ENCODE assay signal across 18 cellular contexts in the genomic region with DNA sequence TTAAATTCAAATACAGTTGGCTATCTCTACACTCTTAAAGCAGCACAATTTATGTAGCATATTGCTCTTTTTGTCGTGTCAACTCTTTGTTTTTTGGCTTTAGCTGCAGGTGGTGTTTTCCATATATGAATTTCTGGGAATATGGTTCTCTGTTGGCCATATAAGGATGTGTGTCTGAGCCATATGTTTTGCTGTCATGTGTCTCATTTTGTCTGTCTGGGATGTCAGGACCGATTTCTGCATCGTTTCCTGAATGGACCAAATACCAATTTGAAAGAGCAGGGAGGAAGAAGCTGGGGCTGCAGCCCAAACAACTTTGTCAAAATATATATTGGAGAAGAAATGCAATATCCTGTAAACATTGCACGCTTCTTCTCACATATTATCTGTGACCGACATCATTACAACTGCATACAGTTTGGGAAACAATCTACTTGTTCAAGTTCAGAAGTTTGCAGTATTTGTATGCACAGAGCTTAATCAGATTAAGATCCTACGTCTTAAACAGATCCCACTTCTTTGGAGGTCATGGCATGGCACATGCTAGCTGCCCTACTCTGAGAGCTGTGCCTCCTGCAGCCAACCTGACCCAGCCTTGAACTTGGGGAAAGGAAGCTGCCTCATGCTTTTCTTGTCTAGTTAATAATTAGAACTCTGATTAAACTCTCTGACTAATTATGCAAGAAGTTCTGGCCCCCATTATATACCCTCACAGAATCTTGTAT. TPM values are rescaled to one million over a fixed set of nuclear protein-coding genes. Genes with fewer than 3 reads are reported as not detected.
DNase-seq lines count a peak whose midpoint lies in the region; ATAC-seq lines count a peak whose summit lies in the region.
"Had no signal": no experiment of that assay in that cellular context is flagged by ENCODE, and none has a peak within 500 bp of the region (broad histone marks: within the 10 kb centered on the region; RNA-seq: fewer than 3 reads in every experiment).

No MANE protein-coding gene starts in this region.

- peak overlapping the region; percentile 99 for H3K27ac Mint-ChIP-seq in activated T-cell treated with anti-CD3 and anti-CD28 coated beads, Interleukin-2, amount 50 U/mL, for 72 hours
- peak overlapping the region; percentile 84 for H3K27ac Mint-ChIP-seq in stimulated activated effector memory CD8-positive, alpha-beta T cell treated with anti-CD3 and anti-CD28 coated beads, Interleukin-12 subunit alpha, Interleukin-12 subunit beta, amount 100 ng/mL, for 72 hours

- DNase-seq in activated T-cell treated with anti-CD3 and anti-CD28 coated beads, Interleukin-2, amount 50 U/mL, for 4 hours, result no peak
- no peak for DNase-seq in activated T-cell treated with anti-CD3 and anti-CD28 coated beads for 4 hours
- peak; percentile 17 for DNase-seq in NCI-H69 (lab: John Stamatoyannopoulos, UW)
- no peak for DNase-seq in activated T-cell treated with anti-CD3 and anti-CD28 coated beads, Interleukin-2, amount 50 U/mL, for 72 hours
- no peak for DNase-seq in stimulated activated effector memory CD8-positive, alpha-beta T cell treated with anti-CD3 and anti-CD28 coated beads, Interleukin-12 subunit alpha, Interleukin-12 subunit beta, amount 100 ng/mL, for 72 hours (ENCODE audit: low spot score in 2 of 2)
- DNase-seq in Ammon's horn (ENCODE audit: low spot score), result no peak
- DNase-seq in AG20443 (ENCODE audit: low spot score), result no peak
- DNase-seq: activated CD4-positive, CD25-positive, alpha-beta regulatory T cell treated with anti-CD3 and anti-CD28 coated beads, Interleukin-2, amount 50 U/mL, for 72 hours; adrenal gland; GF-D8; H7; islet precursor cell; NCI-H1417; posterior cingulate gyrus had no signal

- ATAC-seq in activated T-cell treated with anti-CD3 and anti-CD28 coated beads, Interleukin-2, amount 50 U/mL, for 4 hours, result no peak
- ATAC-seq in activated T-cell treated with anti-CD3 and anti-CD28 coated beads, Interleukin-2, amount 50 U/mL, for 72 hours (replicated peaks in 1 of 2), result no peak
- ATAC-seq in stimulated activated effector memory CD8-positive, alpha-beta T cell treated with anti-CD3 and anti-CD28 coated beads, Interleukin-12 subunit alpha, Interleukin-12 subunit beta, amount 100 ng/mL, for 72 hours, result no peak
- no peak for ATAC-seq in GM18511 (IDR thresholded peaks at IDR 0.05; ENCODE audit: unreplicated experiment)
- ATAC-seq: gastroesophageal sphincter, SK-N-SH treated with all-trans-retinoic acid at 6 μM for 48 hours had no signal

- peaks cover 68% of the 10 kb centered on the region for H3K4me1 Mint-ChIP-seq in activated T-cell treated with anti-CD3 and anti-CD28 coated beads, Interleukin-2, amount 50 U/mL, for 4 hours (ENCODE audit: low read depth)
- peaks cover 72% of the 10 kb centered on the region for H3K4me1 Mint-ChIP-seq in activated T-cell treated with anti-CD3 and anti-CD28 coated beads, Interleukin-2, amount 50 U/mL, for 72 hours (ENCODE audit: low read depth)
- peaks cover 65% of the 10 kb centered on the region for H3K4me1 Mint-ChIP-seq in stimulated activated effector memory CD8-positive, alpha-beta T cell treated with anti-CD3 and anti-CD28 coated beads, Interleukin-12 subunit alpha, Interleukin-12 subunit beta, amount 100 ng/mL, for 72 hours

- H3K36me3 Mint-ChIP-seq in activated T-cell treated with anti-CD3 and anti-CD28 coated beads, Interleukin-2, amount 50 U/mL, for 4 hours (ENCODE audit: insufficient read depth), result peaks cover 28% of the 10 kb centered on the region
- H3K36me3 Mint-ChIP-seq in activated T-cell treated with anti-CD3 and anti-CD28 coated beads, Interleukin-2, amount 50 U/mL, for 72 hours (ENCODE audit: insufficient read depth in 2 of 2), result peaks cover 48 to 68% of the 10 kb centered on the region in 2 donors
- H3K36me3 Mint-ChIP-seq in stimulated activated effector memory CD8-positive, alpha-beta T cell treated with anti-CD3 and anti-CD28 coated beads, Interleukin-12 subunit alpha, Interleukin-12 subunit beta, amount 100 ng/mL, for 72 hours, result peaks cover 100% of the 10 kb centered on the region

- peak overlapping the region; percentile 56 for H3K4me3 Mint-ChIP-seq in activated T-cell treated with anti-CD3 and anti-CD28 coated beads, Interleukin-2, amount 50 U/mL, for 4 hours
- peak overlapping the region; percentile 95 to 98 for H3K4me3 Mint-ChIP-seq in activated T-cell treated with anti-CD3 and anti-CD28 coated beads, Interleukin-2, amount 50 U/mL, for 72 hours
- peak overlapping the region; percentile 87 for H3K4me3 Mint-ChIP-seq in stimulated activated effector memory CD8-positive, alpha-beta T cell treated with anti-CD3 and anti-CD28 coated beads, Interleukin-12 subunit alpha, Interleukin-12 subunit beta, amount 100 ng/mL, for 72 hours

- H3K27me3 Mint-ChIP-seq in activated T-cell treated with anti-CD3 and anti-CD28 coated beads, Interleukin-2, amount 50 U/mL, for 4 hours (ENCODE audit: low read depth), result no peaks in the 10 kb centered on the region
- H3K27me3 Mint-ChIP-seq in activated T-cell treated with anti-CD3 and anti-CD28 coated beads, Interleukin-2, amount 50 U/mL, for 72 hours (ENCODE audit: low read depth), result no peaks in the 10 kb centered on the region

- no peaks in the 10 kb centered on the region for H3K9me3 Mint-ChIP-seq in activated T-cell treated with anti-CD3 and anti-CD28 coated beads, Interleukin-2, amount 50 U/mL, for 4 hours
- H3K9me3 Mint-ChIP-seq in activated T-cell treated with anti-CD3 and anti-CD28 coated beads, Interleukin-2, amount 50 U/mL, for 72 hours, result no peaks in the 10 kb centered on the region
- no peaks in the 10 kb centered on the region for H3K9me3 Mint-ChIP-seq in stimulated activated effector memory CD8-positive, alpha-beta T cell treated with anti-CD3 and anti-CD28 coated beads, Interleukin-12 subunit alpha, Interleukin-12 subunit beta, amount 100 ng/mL, for 72 hours
- H3K9me3 Mint-ChIP-seq: neural crest cell had no signal

RNA-seq across cellular contexts. Expression of a gene that starts 4.0 kb away (rescaled TPM):
- 100 to 1,000 TPM; 209 to 239 (median 228) TPM for total RNA-seq in activated T-cell treated with anti-CD3 and anti-CD28 coated beads, Interleukin-2, amount 50 U/mL, for 4 hours
- total RNA-seq in activated T-cell treated with anti-CD3 and anti-CD28 coated beads, Interleukin-2, amount 50 U/mL, for 72 hours, result 100 to 1,000 TPM; 716 to 962 TPM
